11 cellular contexts compared by ENCODE assay signal in the genomic region with DNA sequence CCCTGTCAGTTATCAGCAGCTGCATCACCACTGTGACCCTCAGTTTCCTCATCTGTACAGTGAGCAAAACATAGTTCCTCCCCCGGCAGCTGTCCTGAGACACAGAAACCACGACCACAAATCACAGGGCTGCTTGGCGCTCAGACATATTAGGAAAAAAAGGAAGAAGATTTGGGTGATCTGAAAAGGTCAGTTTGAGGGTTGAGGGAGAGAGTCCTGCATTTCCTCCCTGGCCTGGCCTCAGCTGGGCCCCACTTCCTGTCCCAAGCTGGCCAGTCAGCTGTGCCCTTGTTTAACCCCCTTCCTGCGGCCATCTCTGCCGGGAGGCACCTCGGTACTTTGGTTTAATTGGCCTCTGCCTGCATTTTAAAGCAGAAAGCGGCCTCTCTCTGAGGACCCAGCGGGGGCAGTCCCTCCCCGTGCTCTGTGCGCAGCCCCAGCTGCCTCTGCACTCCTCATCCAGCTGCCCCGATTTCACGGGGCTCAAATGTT. TPM values are rescaled to one million over a fixed set of nuclear protein-coding genes. Genes with fewer than 3 reads are reported as not detected.
DNase-seq lines count a peak whose midpoint lies in the region; ATAC-seq and TF ChIP-seq lines count a peak whose summit lies in the region.
"Had no signal": no experiment of that assay in that cellular context is flagged by ENCODE, and none has a peak within 500 bp of the region (broad histone marks: within the 10 kb centered on the region; RNA-seq: fewer than 3 reads in every experiment).

No MANE protein-coding gene starts in this region.

- CTCF ChIA-PET in WTC11 (lab: Charles Lee) = interaction anchor here (0.9 to 3.9 kb wide), 2 partner anchors 22 to 50 kb away, joined by 3 to 14 read pairs; no protein-coding TSS in a partner anchor

- peaks cover 14% of the 10 kb centered on the region for H3K4me1 Mint-ChIP-seq in WTC11

- H3K27me3 Mint-ChIP-seq in WTC11 (ENCODE audit: low read depth) = no peaks in the 10 kb centered on the region; the same call in 1 of the 2 replicates

- H3K27ac ChIP-seq in stomach smooth muscle (ENCODE audit: low read length) = peak overlapping the region; percentile 62

- DNase-seq in KBM-7 (peak; percentile 73), WTC11 (ENCODE audit: low spot score) (no peak), left kidney (ENCODE audit: low read depth, low spot score) (peak; percentile 75), HuH-7.5 (ENCODE audit: low spot score) (no peak), NCI-H1048 (lab: John Stamatoyannopoulos, UW) (no peak), COLO829 (ENCODE audit: low spot score) (no peak)
- DNase-seq: activated CD4-positive, alpha-beta T cell treated with anti-CD3 and anti-CD28 coated beads for 36 hours; NCI-H1930 had no signal

- no peak overlapping the region for H3K4me3 Mint-ChIP-seq in WTC11
- H3K4me3 Mint-ChIP-seq: activated CD4-positive, alpha-beta T cell treated with anti-CD3 and anti-CD28 coated beads for 36 hours; memory B cell had no signal

- H3K4me3 ChIP-seq in stomach smooth muscle (ENCODE audit: low read length in 2 of 2) = peak overlapping the region in 1 of 2 donors; percentile 64

- in situ Hi-C loops in KBM-7 (cut with MboI; ENCODE audit: low pct_unique_long_range_greater_than_20kb, low sequenced_read_pairs) = no loop called here

- 0 out of 2 replicates have a peak, but pooled peaks cover 3% of the 10 kb centered on the region for H3K9me3 Mint-ChIP-seq in WTC11
- H3K9me3 Mint-ChIP-seq: memory B cell had no signal

- H3K9ac ChIP-seq in stomach smooth muscle (ENCODE audit: low read length in 2 of 2) = no peak overlapping the region

- 0 out of 2 replicates have a peak overlapping the region, but pooled peaks have one; percentile 22 for H3K27ac Mint-ChIP-seq in WTC11
- H3K27ac Mint-ChIP-seq: activated CD4-positive, alpha-beta T cell treated with anti-CD3 and anti-CD28 coated beads for 36 hours; memory B cell had no signal

- H3K9me3 ChIP-seq in stomach smooth muscle (ENCODE audit: control insufficient read depth in 2 of 2, low read length in 2 of 2) = no peaks in the 10 kb centered on the region

- no peaks in the 10 kb centered on the region for H3K36me3 Mint-ChIP-seq in WTC11

- POLR2A ChIA-PET in WTC11 (lab: Charles Lee) = no interaction called here

- ATAC-seq in WTC11 (peak; percentile 13), HG03520 (IDR thresholded peaks at IDR 0.05; ENCODE audit: unreplicated experiment) (no peak)
- ATAC-seq: activated CD4-positive, alpha-beta T cell treated with anti-CD3 and anti-CD28 coated beads for 36 hours had no signal

- H3K27me3 ChIP-seq in stomach smooth muscle (ENCODE audit: control insufficient read depth in 1 of 2, insufficient read depth in 2 of 2, low read length in 2 of 2) = no peaks in the 10 kb centered on the region

- no peaks in the 10 kb centered on the region for H3K36me3 ChIP-seq in stomach smooth muscle (ENCODE audit: control insufficient read depth in 2 of 2, insufficient read depth in 2 of 2, low read length in 2 of 2)

- peaks cover 26% of the 10 kb centered on the region for H3K4me1 ChIP-seq in stomach smooth muscle (ENCODE audit: control insufficient read depth, insufficient read depth, low read length)

- TF ChIP-seq CTCF in WTC11 (IDR thresholded peaks at IDR 0.05) = no peak

TF ChIP-seq in WTC11, 78 proteins besides CTCF, POLR2A, EP300 and RAD21:
- TF ChIP-seq RORB (CRISPR knock-in tag; IDR thresholded peaks at IDR 0.05) (no peak), MXD4 (CRISPR knock-in tag; IDR thresholded peaks at IDR 0.05; ENCODE audit: borderline replicate concordance) (no peak), TCF7 (CRISPR knock-in tag; IDR thresholded peaks at IDR 0.05; ENCODE audit: low read depth) (no peak), ZNF671 (CRISPR knock-in tag; IDR thresholded peaks at IDR 0.05) (no peak), ZNF317 (CRISPR knock-in tag; IDR thresholded peaks at IDR 0.05; ENCODE audit: borderline replicate concordance, low read depth) (no peak), TP53 (CRISPR knock-in tag; IDR thresholded peaks at IDR 0.05) (no peak), ZNF219 (CRISPR knock-in tag; IDR thresholded peaks at IDR 0.05; ENCODE audit: borderline replicate concordance) (no peak), NR1H2 (CRISPR knock-in tag; IDR thresholded peaks at IDR 0.05) (no peak), ETV6 (CRISPR knock-in tag; IDR thresholded peaks at IDR 0.05) (no peak)
- TF ChIP-seq, protein P1, sequence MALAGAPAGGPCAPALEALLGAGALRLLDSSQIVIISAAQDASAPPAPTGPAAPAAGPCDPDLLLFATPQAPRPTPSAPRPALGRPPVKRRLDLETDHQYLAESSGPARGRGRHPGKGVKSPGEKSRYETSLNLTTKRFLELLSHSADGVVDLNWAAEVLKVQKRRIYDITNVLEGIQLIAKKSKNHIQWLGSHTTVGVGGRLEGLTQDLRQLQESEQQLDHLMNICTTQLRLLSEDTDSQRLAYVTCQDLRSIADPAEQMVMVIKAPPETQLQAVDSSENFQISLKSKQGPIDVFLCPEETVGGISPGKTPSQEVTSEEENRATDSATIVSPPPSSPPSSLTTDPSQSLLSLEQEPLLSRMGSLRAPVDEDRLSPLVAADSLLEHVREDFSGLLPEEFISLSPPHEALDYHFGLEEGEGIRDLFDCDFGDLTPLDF (CRISPR knock-in tag; IDR thresholded peaks at IDR 0.05) = no peak
- TF ChIP-seq, protein P2, sequence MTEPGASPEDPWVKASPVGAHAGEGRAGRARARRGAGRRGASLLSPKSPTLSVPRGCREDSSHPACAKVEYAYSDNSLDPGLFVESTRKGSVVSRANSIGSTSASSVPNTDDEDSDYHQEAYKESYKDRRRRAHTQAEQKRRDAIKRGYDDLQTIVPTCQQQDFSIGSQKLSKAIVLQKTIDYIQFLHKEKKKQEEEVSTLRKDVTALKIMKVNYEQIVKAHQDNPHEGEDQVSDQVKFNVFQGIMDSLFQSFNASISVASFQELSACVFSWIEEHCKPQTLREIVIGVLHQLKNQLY (CRISPR knock-in tag; IDR thresholded peaks at IDR 0.05) = no peak
- TF ChIP-seq, protein P3, sequence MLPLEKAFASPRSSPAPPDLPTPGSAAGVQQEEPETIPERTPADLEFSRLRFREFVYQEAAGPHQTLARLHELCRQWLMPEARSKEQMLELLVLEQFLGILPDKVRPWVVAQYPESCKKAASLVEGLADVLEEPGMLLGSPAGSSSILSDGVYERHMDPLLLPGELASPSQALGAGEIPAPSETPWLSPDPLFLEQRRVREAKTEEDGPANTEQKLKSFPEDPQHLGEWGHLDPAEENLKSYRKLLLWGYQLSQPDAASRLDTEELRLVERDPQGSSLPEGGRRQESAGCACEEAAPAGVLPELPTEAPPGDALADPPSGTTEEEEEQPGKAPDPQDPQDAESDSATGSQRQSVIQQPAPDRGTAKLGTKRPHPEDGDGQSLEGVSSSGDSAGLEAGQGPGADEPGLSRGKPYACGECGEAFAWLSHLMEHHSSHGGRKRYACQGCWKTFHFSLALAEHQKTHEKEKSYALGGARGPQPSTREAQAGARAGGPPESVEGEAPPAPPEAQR (CRISPR knock-in tag; IDR thresholded peaks at IDR 0.05) = no peak
- TF ChIP-seq, protein P4, sequence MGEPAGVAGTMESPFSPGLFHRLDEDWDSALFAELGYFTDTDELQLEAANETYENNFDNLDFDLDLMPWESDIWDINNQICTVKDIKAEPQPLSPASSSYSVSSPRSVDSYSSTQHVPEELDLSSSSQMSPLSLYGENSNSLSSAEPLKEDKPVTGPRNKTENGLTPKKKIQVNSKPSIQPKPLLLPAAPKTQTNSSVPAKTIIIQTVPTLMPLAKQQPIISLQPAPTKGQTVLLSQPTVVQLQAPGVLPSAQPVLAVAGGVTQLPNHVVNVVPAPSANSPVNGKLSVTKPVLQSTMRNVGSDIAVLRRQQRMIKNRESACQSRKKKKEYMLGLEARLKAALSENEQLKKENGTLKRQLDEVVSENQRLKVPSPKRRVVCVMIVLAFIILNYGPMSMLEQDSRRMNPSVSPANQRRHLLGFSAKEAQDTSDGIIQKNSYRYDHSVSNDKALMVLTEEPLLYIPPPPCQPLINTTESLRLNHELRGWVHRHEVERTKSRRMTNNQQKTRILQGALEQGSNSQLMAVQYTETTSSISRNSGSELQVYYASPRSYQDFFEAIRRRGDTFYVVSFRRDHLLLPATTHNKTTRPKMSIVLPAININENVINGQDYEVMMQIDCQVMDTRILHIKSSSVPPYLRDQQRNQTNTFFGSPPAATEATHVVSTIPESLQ (CRISPR knock-in tag; IDR thresholded peaks at IDR 0.05) = no peak
- TF ChIP-seq, protein P5, sequence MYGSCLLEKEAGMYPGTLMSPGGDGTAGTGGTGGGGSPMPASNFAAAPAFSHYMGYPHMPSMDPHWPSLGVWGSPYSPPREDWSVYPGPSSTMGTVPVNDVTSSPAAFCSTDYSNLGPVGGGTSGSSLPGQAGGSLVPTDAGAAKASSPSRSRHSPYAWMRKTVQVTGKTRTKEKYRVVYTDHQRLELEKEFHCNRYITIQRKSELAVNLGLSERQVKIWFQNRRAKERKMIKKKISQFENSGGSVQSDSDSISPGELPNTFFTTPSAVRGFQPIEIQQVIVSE (CRISPR knock-in tag; IDR thresholded peaks at IDR 0.05; ENCODE audit: borderline replicate concordance) = no peak

RNA-seq across cellular contexts. Expression of a gene that starts 24.0 kb away (rescaled TPM):
- not detected in 3 replicates for total RNA-seq in WTC11 (2021)
- total RNA-seq: activated CD4-positive, alpha-beta T cell treated with anti-CD3 and anti-CD28 coated beads for 36 hours had no signal

Comparison
In these comparisons a context has a peak if more than half of its experiments do, and no peak if none do; other contexts are left out.
1. DNase-seq: peak in KBM-7 (single experiment) and left kidney (single experiment); none in WTC11 (single experiment), HuH-7.5 (single experiment), NCI-H1048 (single experiment) and COLO829 (single experiment).